8 cellular contexts compared by ENCODE assay signal in genomic region chr1:62144238-62144831, GRCh38. TPM values are rescaled to one million over a fixed set of nuclear protein-coding genes. Genes with fewer than 3 reads are reported as not detected.
DNase-seq lines count a peak whose midpoint lies in the region; ATAC-seq, FAIRE-seq and TF ChIP-seq lines count a peak whose summit lies in the region.

No MANE protein-coding gene starts in this region.

- H3K36me3 Mint-ChIP-seq in stimulated activated naive B cell treated with anti-CD40 and anti-IgM and Interleukin-4, amounts not matched to agents 10 μg/mL and 1 μg/mL and 100 μg/mL, for 72 hours: peaks cover 4 to 9% of the 10 kb centered on the region in 2 donors

- intact Hi-C loops in left ventricle myocardium inferior (cut with micrococcal nuclease) (no loop called here), right cardiac atrium (cut with DNase I) (no loop called here), kidney (cut with DNase I) (no loop called here)

- H3K27me3 ChIP-seq in left ventricle myocardium inferior (ENCODE audit: low read depth) (no peaks in the 10 kb centered on the region), right cardiac atrium (ENCODE audit: control insufficient read depth, insufficient read depth) (no peaks in the 10 kb centered on the region), NT2/D1 (ENCODE audit: insufficient read depth, insufficient read length) (no peaks in the 10 kb centered on the region)

- in situ Hi-C loops in astrocyte of the cerebellum (cut with HindIII; ENCODE audit: low sequenced_read_pairs): no loop called here

- FAIRE-seq in kidney (lab: Jason Lieb, UNC): no peak

- no peak overlapping the region for H3K27ac Mint-ChIP-seq in stimulated activated naive B cell treated with anti-CD40 and anti-IgM and Interleukin-4, amounts not matched to agents 10 μg/mL and 1 μg/mL and 100 μg/mL, for 72 hours

- peak; percentile 73 for TF ChIP-seq CTCF in left ventricle myocardium inferior (IDR thresholded peaks at IDR 0.05; ENCODE audit: borderline replicate concordance)
- TF ChIP-seq CTCF in astrocyte of the cerebellum (IDR thresholded peaks at IDR 0.05; ENCODE audit: low read depth, low read length, missing control alignments): peak; percentile 82
- peak; percentile 65 for TF ChIP-seq CTCF in kidney (IDR thresholded peaks at IDR 0.05; ENCODE audit: borderline replicate concordance, extremely low read depth, insufficient read depth)

- no peak overlapping the region for H3K4me3 Mint-ChIP-seq in stimulated activated naive B cell treated with anti-CD40 and anti-IgM and Interleukin-4, amounts not matched to agents 10 μg/mL and 1 μg/mL and 100 μg/mL, for 72 hours

- H3K27ac ChIP-seq in left ventricle myocardium inferior (replicated peaks) (no peak overlapping the region), right cardiac atrium (ENCODE audit: low read length) (no peak overlapping the region), kidney (ENCODE audit: low read depth in 2 of 2, low read length in 2 of 2) (no peak overlapping the region)

- DNase-seq in left ventricle myocardium inferior: no peak
- no peak for DNase-seq in right cardiac atrium
- DNase-seq in NT2/D1 (ENCODE audit: low read depth, low spot score): peak; percentile 72
- peak; percentile 44 for DNase-seq in astrocyte of the cerebellum (ENCODE audit: low read depth)
- no peak for DNase-seq in kidney
- DNase-seq in stimulated activated naive B cell treated with anti-CD40 and anti-IgM and Interleukin-4, amounts not matched to agents 10 μg/mL and 1 μg/mL and 100 μg/mL, for 72 hours: peak; percentile 6
- no peak for DNase-seq in activated CD4-positive, CD25-positive, alpha-beta regulatory T cell (lab: John Stamatoyannopoulos, UW)

- no peaks in the 10 kb centered on the region for H3K9me3 Mint-ChIP-seq in stimulated activated naive B cell treated with anti-CD40 and anti-IgM and Interleukin-4, amounts not matched to agents 10 μg/mL and 1 μg/mL and 100 μg/mL, for 72 hours

- H3K4me1 Mint-ChIP-seq in stimulated activated naive B cell treated with anti-CD40 and anti-IgM and Interleukin-4, amounts not matched to agents 10 μg/mL and 1 μg/mL and 100 μg/mL, for 72 hours: peaks cover 0 to 4% of the 10 kb centered on the region in 2 donors

- peaks cover 18% of the 10 kb centered on the region for H3K4me1 ChIP-seq in left ventricle myocardium inferior
- H3K4me1 ChIP-seq in right cardiac atrium (ENCODE audit: control insufficient read depth, insufficient read depth, low read length): peaks cover 2% of the 10 kb centered on the region
- peaks cover 4% of the 10 kb centered on the region for H3K4me1 ChIP-seq in NT2/D1 (ENCODE audit: insufficient read depth, insufficient read length)
- no peaks in the 10 kb centered on the region for H3K4me1 ChIP-seq in kidney (ENCODE audit: control insufficient read depth in 1 of 2, insufficient read depth in 1 of 2, low read depth in 1 of 2, low read length in 2 of 2)

- no peak for ATAC-seq in right cardiac atrium
- peak; percentile 67 for ATAC-seq in HG03354 (IDR thresholded peaks at IDR 0.05; ENCODE audit: poor library complexity, severe bottlenecking, unreplicated experiment)
- ATAC-seq in stimulated activated naive B cell treated with anti-CD40 and anti-IgM and Interleukin-4, amounts not matched to agents 10 μg/mL and 1 μg/mL and 100 μg/mL, for 72 hours (replicated peaks): peak in 1 of 2 donors; percentile 39

- H3K4me3 ChIP-seq in left ventricle myocardium inferior (no peak overlapping the region), right cardiac atrium (ENCODE audit: low read length) (no peak overlapping the region), NT2/D1 (ENCODE audit: insufficient read length, low read depth) (no peak overlapping the region), astrocyte of the cerebellum (ENCODE audit: low read depth, low read length) (no peak overlapping the region), kidney (ENCODE audit: low read length in 2 of 2) (no peak overlapping the region)

- H3K9me3 ChIP-seq in left ventricle myocardium inferior (replicated peaks): no peaks in the 10 kb centered on the region
- no peaks in the 10 kb centered on the region for H3K9me3 ChIP-seq in right cardiac atrium (ENCODE audit: control insufficient read depth, low read length)
- H3K9me3 ChIP-seq in NT2/D1 (ENCODE audit: insufficient read depth, low read length): no peaks in the 10 kb centered on the region
- H3K9me3 ChIP-seq in kidney (ENCODE audit: control insufficient read depth in 1 of 2, low read length in 2 of 2): no peaks in the 10 kb centered on the region

- H3K36me3 ChIP-seq in left ventricle myocardium inferior (peaks cover 13% of the 10 kb centered on the region), NT2/D1 (ENCODE audit: insufficient read depth, insufficient read length, low read length) (no peaks in the 10 kb centered on the region), kidney (ENCODE audit: control insufficient read depth in 1 of 2, insufficient read depth in 2 of 2, low read length in 2 of 2) (peaks cover 8 to 26% of the 10 kb centered on the region in 2 donors)

- H3K9ac ChIP-seq in NT2/D1 (ENCODE audit: insufficient read length, low read depth): no peak overlapping the region
- H3K9ac ChIP-seq in kidney (ENCODE audit: low read length in 2 of 2): no peak overlapping the region

- WGBS in right cardiac atrium: 0% methylated on average over 1 of the region's 1 CpG

- H3K27me3 Mint-ChIP-seq in stimulated activated naive B cell treated with anti-CD40 and anti-IgM and Interleukin-4, amounts not matched to agents 10 μg/mL and 1 μg/mL and 100 μg/mL, for 72 hours: no peaks in the 10 kb centered on the region

RNA-seq across cellular contexts. Expression of gene L1TD1, which starts 50.3 kb away (rescaled TPM):
- total RNA-seq in left ventricle myocardium inferior: 0.08 TPM
- total RNA-seq in right cardiac atrium: under 1 TPM in 2 of 4 donors, not detected in 2; 0.09 to 0.11 TPM
- 0.05 TPM for polyA plus RNA-seq in right cardiac atrium
- 0.16 TPM for total RNA-seq in kidney
- polyA plus RNA-seq in kidney (ENCODE audit: insufficient read depth, low read depth, low replicate concordance): not detected

Comparison
In these comparisons a context has a peak if more than half of its experiments do, and no peak if none do; other contexts are left out.
1. DNase-seq: peak in NT2/D1 (single experiment), astrocyte of the cerebellum (single experiment) and stimulated activated naive B cell treated with anti-CD40 and anti-IgM and Interleukin-4, amounts not matched to agents 10 μg/mL and 1 μg/mL and 100 μg/mL, for 72 hours (single experiment); none in left ventricle myocardium inferior (single experiment), right cardiac atrium (0 of 3), kidney (single experiment) and activated CD4-positive, CD25-positive, alpha-beta regulatory T cell (0 of 4).
2. Peak in every context shown above with its lines, with median percentiles within 50 percentile points of each other: CTCF ChIP-seq.